In genomic region chr18:2169656-2170055, GRCh38 we compare ENCODE assay signal across 25 cellular contexts.
DNase-seq lines count a peak whose midpoint lies in the region; ATAC-seq, FAIRE-seq and TF ChIP-seq lines count a peak whose summit lies in the region.
"Had no signal": no experiment of that assay in that cellular context is flagged by ENCODE, and none has a peak within 500 bp of the region (broad histone marks: within the 10 kb centered on the region; RNA-seq: fewer than 3 reads in every experiment).

No MANE protein-coding gene starts in this region.

- DNase-seq in H54 (ENCODE audit: insufficient read length, low spot score) (no peak), SJSA1 (ENCODE audit: low read depth in 1 of 2, low spot score in 2 of 2) (peak; percentile 71 to 88), NCI-H2029 (lab: John Stamatoyannopoulos, UW) (no peak), ACHN (no peak), NCI-H187 treated with DMSO at 0.1 percent for 48 hours (lab: John Stamatoyannopoulos, UW) (no peak), HCEC 1CT (no peak)
- no peak for DNase-seq in stimulated activated effector memory CD8-positive, alpha-beta T cell treated with anti-CD3 and anti-CD28 coated beads, Interleukin-12 subunit alpha, Interleukin-12 subunit beta, amount 100 ng/mL, for 72 hours (ENCODE audit: low spot score in 2 of 2)
- DNase-seq: AML-193; Caco-2; CD8-positive, alpha-beta T cell; GOT3; Kasumi-1; MM.1S; NCI-H2081; NCI-H2227 treated with DMSO at 0.1 percent for 48 hours; NCI-H526 treated with DMSO at 0.1 percent for 48 hours; Peyer's patch; SHP77 treated with DMSO at 0.1 percent for 48 hours had no signal

- H3K4me1 Mint-ChIP-seq in stimulated activated effector memory CD8-positive, alpha-beta T cell treated with anti-CD3 and anti-CD28 coated beads, Interleukin-12 subunit alpha, Interleukin-12 subunit beta, amount 100 ng/mL, for 72 hours, result no peaks in the 10 kb centered on the region

- ATAC-seq in esophagus mucosa, result peak; percentile 76
- peak; percentile 32 for ATAC-seq in stimulated activated effector memory CD8-positive, alpha-beta T cell treated with anti-CD3 and anti-CD28 coated beads, Interleukin-12 subunit alpha, Interleukin-12 subunit beta, amount 100 ng/mL, for 72 hours
- ATAC-seq: CD8-positive, alpha-beta T cell; K562 had no signal

- H3K4me3 ChIP-seq in SJSA1, result no peak overlapping the region
- H3K4me3 ChIP-seq: BLaER1 treated with 17β-estradiol and CSF1 and Interleukin-3, amounts not matched to agents 10 nM and 100 nM; K562; Peyer's patch; SK-N-MC had no signal

- in situ Hi-C loops in ACHN (cut with HindIII; ENCODE audit: low pct_ligation_motif_present, low pct_unique_long_range_greater_than_20kb, low sequenced_read_pairs), result no loop called here

- peak; percentile 53 for FAIRE-seq in H54 (lab: Jason Lieb, UNC)
- FAIRE-seq: A204.1, GM12892, HTR-8/SVneo, K562 had no signal

- H3K4me1 ChIP-seq in SJSA1 (replicated peaks), result peaks cover 50% of the 10 kb centered on the region
- H3K4me1 ChIP-seq: Peyer's patch had no signal

- no peaks in the 10 kb centered on the region for H3K9me3 Mint-ChIP-seq in stimulated activated effector memory CD8-positive, alpha-beta T cell treated with anti-CD3 and anti-CD28 coated beads, Interleukin-12 subunit alpha, Interleukin-12 subunit beta, amount 100 ng/mL, for 72 hours
- H3K9me3 Mint-ChIP-seq: CD8-positive, alpha-beta T cell had no signal

- H3K9me3 ChIP-seq in SJSA1 (replicated peaks), result no peaks in the 10 kb centered on the region
- H3K9me3 ChIP-seq: BLaER1 treated with 17β-estradiol and CSF1 and Interleukin-3, amounts not matched to agents 10 nM and 100 nM; Caco-2; Peyer's patch had no signal

- no peaks in the 10 kb centered on the region for H3K36me3 ChIP-seq in SJSA1
- H3K36me3 ChIP-seq: BLaER1 treated with 17β-estradiol and CSF1 and Interleukin-3, amounts not matched to agents 10 nM and 100 nM; Peyer's patch had no signal

- no peak overlapping the region for H3K4me3 Mint-ChIP-seq in stimulated activated effector memory CD8-positive, alpha-beta T cell treated with anti-CD3 and anti-CD28 coated beads, Interleukin-12 subunit alpha, Interleukin-12 subunit beta, amount 100 ng/mL, for 72 hours
- H3K4me3 Mint-ChIP-seq: CD8-positive, alpha-beta T cell had no signal

- H3K27me3 ChIP-seq in SJSA1 (replicated peaks), result no peaks in the 10 kb centered on the region
- H3K27me3 ChIP-seq: BLaER1 treated with 17β-estradiol and CSF1 and Interleukin-3, amounts not matched to agents 10 nM and 100 nM; Peyer's patch had no signal

- H3K36me3 Mint-ChIP-seq in stimulated activated effector memory CD8-positive, alpha-beta T cell treated with anti-CD3 and anti-CD28 coated beads, Interleukin-12 subunit alpha, Interleukin-12 subunit beta, amount 100 ng/mL, for 72 hours, result no peaks in the 10 kb centered on the region
- H3K36me3 Mint-ChIP-seq: CD8-positive, alpha-beta T cell had no signal

- TF ChIP-seq POLR2A in H54 (IDR thresholded peaks at IDR 0.05; ENCODE audit: low read depth, low read length), result no peak

- H3K27ac Mint-ChIP-seq in stimulated activated effector memory CD8-positive, alpha-beta T cell treated with anti-CD3 and anti-CD28 coated beads, Interleukin-12 subunit alpha, Interleukin-12 subunit beta, amount 100 ng/mL, for 72 hours, result no peak overlapping the region
- H3K27ac Mint-ChIP-seq: CD8-positive, alpha-beta T cell had no signal

- peak overlapping the region; percentile 83 for H3K27ac ChIP-seq in SJSA1
- H3K27ac ChIP-seq: BLaER1 treated with 17β-estradiol and CSF1 and Interleukin-3, amounts not matched to agents 10 nM and 100 nM; Peyer's patch; SK-N-MC had no signal

Comparison
In these comparisons a context has a peak if more than half of its experiments do, and no peak if none do; other contexts are left out.
1. DNase-seq: peak in SJSA1 (2 of 2); none in H54 (single experiment), stimulated activated effector memory CD8-positive, alpha-beta T cell treated with anti-CD3 and anti-CD28 coated beads, Interleukin-12 subunit alpha, Interleukin-12 subunit beta, amount 100 ng/mL, for 72 hours (0 of 2), NCI-H2029 (single experiment), ACHN (single experiment), NCI-H187 treated with DMSO at 0.1 percent for 48 hours (single experiment) and HCEC 1CT (single experiment).